ENCODE assay signal across 8 cellular contexts in the genomic region with DNA sequence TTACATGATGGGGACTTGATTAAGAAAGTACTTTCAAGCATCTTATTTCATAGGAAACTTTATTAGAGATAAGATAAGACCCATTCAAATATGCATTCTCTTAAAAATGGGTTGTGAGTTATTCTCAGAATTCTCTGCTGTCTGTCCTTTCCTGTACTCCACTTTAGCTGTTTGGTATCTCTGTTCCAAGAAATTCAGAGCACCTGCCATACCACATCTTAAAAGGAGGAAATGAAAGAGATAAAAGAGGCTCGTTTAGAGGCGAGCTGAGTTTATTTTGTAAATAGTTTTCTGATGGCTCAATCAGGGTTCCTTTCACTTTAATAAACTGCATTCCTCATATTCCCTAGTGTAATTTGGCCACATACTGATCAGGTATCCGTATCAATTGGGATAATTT.
A peak's percentile ranks its signal among the peaks of the same experiment; 100 is the strongest.
DNase-seq lines count a peak whose midpoint lies in the region; ATAC-seq, FAIRE-seq and TF ChIP-seq lines count a peak whose summit lies in the region.

No MANE protein-coding gene starts in this region.

- DNase-seq in GM19239 (ENCODE audit: insufficient read length, low spot score) (no peak), omental fat pad (ENCODE audit: low spot score) (no peak), occipital lobe (lab: John Stamatoyannopoulos, UW) (no peak), WTC11 (ENCODE audit: low spot score) (no peak), A172 (ENCODE audit: low spot score) (no peak)

- FAIRE-seq in GM19239 (lab: Jason Lieb, UNC), result peak; percentile 69

- no peaks in the 10 kb centered on the region for H3K79me2 ChIP-seq in SU-DHL-6 (ENCODE audit: insufficient read depth, low read length)

- H3K27me3 Mint-ChIP-seq in WTC11 (ENCODE audit: low read depth), result peaks cover 15% of the 10 kb centered on the region

- H3K9ac ChIP-seq in SU-DHL-6 (ENCODE audit: low read length), result no peak overlapping the region

- CTCF ChIA-PET in WTC11 (lab: Charles Lee), result interaction anchor here (0.6 to 1.0 kb wide), 2 partner anchors 33 to 770 kb away, joined by 3 read pairs; no protein-coding TSS in a partner anchor

- H3F3A ChIP-seq in SU-DHL-6 (ENCODE audit: insufficient read depth), result no peaks in the 10 kb centered on the region

- H3K36me3 Mint-ChIP-seq in WTC11, result no peaks in the 10 kb centered on the region

- no peaks in the 10 kb centered on the region for H4K20me1 ChIP-seq in SU-DHL-6 (ENCODE audit: low read depth, low read length)

- POLR2A ChIA-PET in WTC11 (lab: Charles Lee), result no interaction called here

- H3K4me1 Mint-ChIP-seq in WTC11, result peaks cover 50% of the 10 kb centered on the region

- no peaks in the 10 kb centered on the region for H3K27me3 ChIP-seq in SU-DHL-6 (ENCODE audit: low read length)

- no peak overlapping the region for H3K4me3 ChIP-seq in SU-DHL-6 (ENCODE audit: insufficient read depth, low read length, poor library complexity, severe bottlenecking)

- H3K36me3 ChIP-seq in SU-DHL-6 (ENCODE audit: low read length), result no peaks in the 10 kb centered on the region; the same call in 1 of the 2 replicates

- no peak overlapping the region for H2AFZ ChIP-seq in SU-DHL-6 (ENCODE audit: low read depth, low read length, severe bottlenecking)

- no peaks in the 10 kb centered on the region for H3K9me3 ChIP-seq in SU-DHL-6 (ENCODE audit: insufficient read depth, low read length)

- peak overlapping the region; percentile 22 for H3K4me2 ChIP-seq in SU-DHL-6 (ENCODE audit: low read depth, low read length, poor library complexity, severe bottlenecking)

- no peaks in the 10 kb centered on the region; the same call in 1 of the 2 replicates for H3K9me2 ChIP-seq in SU-DHL-6 (replicated peaks; ENCODE audit: insufficient read depth, low read length)

- ATAC-seq in HG02870 (IDR thresholded peaks at IDR 0.05; ENCODE audit: unreplicated experiment), result peak; percentile 64
- ATAC-seq in omental fat pad (ENCODE audit: low FRiP score), result peak; percentile 22
- ATAC-seq in WTC11, result no peak
- no peak for ATAC-seq in esophagus mucosa

- no peak overlapping the region for H3K27ac ChIP-seq in SU-DHL-6 (ENCODE audit: low read depth, low read length)

- TF ChIP-seq CTCF in SU-DHL-6 (IDR thresholded peaks at IDR 0.05; ENCODE audit: insufficient read depth, low read length, poor library complexity, severe bottlenecking) (no peak), omental fat pad (IDR thresholded peaks at IDR 0.05) (no peak), WTC11 (IDR thresholded peaks at IDR 0.05) (no peak)

- H3K27ac Mint-ChIP-seq in WTC11, result no peak overlapping the region

- no peaks in the 10 kb centered on the region for H3K9me3 Mint-ChIP-seq in WTC11

- no peak overlapping the region for H3K4me3 Mint-ChIP-seq in WTC11

TF ChIP-seq in WTC11, 78 proteins besides CTCF, POLR2A, EP300 and RAD21:
- no peak for TF ChIP-seq FOXJ3 (CRISPR knock-in tag; IDR thresholded peaks at IDR 0.05; ENCODE audit: borderline replicate concordance)
- TF ChIP-seq CDX4 (CRISPR knock-in tag; IDR thresholded peaks at IDR 0.05; ENCODE audit: borderline replicate concordance), result no peak
- TF ChIP-seq ETV6 (CRISPR knock-in tag; IDR thresholded peaks at IDR 0.05), result no peak
- no peak for TF ChIP-seq ZNF416 (CRISPR knock-in tag; IDR thresholded peaks at IDR 0.05)
- TF ChIP-seq GTF2I (CRISPR knock-in tag; conservative IDR thresholded peaks at IDR 0.05), result no peak
- TF ChIP-seq, protein P1, sequence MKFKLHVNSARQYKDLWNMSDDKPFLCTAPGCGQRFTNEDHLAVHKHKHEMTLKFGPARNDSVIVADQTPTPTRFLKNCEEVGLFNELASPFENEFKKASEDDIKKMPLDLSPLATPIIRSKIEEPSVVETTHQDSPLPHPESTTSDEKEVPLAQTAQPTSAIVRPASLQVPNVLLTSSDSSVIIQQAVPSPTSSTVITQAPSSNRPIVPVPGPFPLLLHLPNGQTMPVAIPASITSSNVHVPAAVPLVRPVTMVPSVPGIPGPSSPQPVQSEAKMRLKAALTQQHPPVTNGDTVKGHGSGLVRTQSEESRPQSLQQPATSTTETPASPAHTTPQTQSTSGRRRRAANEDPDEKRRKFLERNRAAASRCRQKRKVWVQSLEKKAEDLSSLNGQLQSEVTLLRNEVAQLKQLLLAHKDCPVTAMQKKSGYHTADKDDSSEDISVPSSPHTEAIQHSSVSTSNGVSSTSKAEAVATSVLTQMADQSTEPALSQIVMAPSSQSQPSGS (CRISPR knock-in tag; IDR thresholded peaks at IDR 0.05; ENCODE audit: borderline replicate concordance, low read depth), result no peak

Comparison
In these comparisons a context has a peak if more than half of its experiments do, and no peak if none do; other contexts are left out.
1. ATAC-seq: peak in HG02870 (single experiment) and omental fat pad (single experiment); none in WTC11 (single experiment) and esophagus mucosa (single experiment).